16 cellular contexts compared by ENCODE assay signal in genomic region chr6:447381-448165, GRCh38. TPM values are rescaled to one million over a fixed set of nuclear protein-coding genes. Genes with fewer than 3 reads are reported as not detected.
DNase-seq lines count a peak whose midpoint lies in the region; ATAC-seq and TF ChIP-seq lines count a peak whose summit lies in the region.
"Had no signal": no experiment of that assay in that cellular context is flagged by ENCODE, and none has a peak within 500 bp of the region (broad histone marks: within the 10 kb centered on the region; RNA-seq: fewer than 3 reads in every experiment).

No MANE protein-coding gene starts in this region.

- peak overlapping the region; percentile 69 to 91 for H3K27ac Mint-ChIP-seq in effector memory CD8-positive, alpha-beta T cell

- no peaks in the 10 kb centered on the region for H3K9me2 ChIP-seq in OCI-LY7 (ENCODE audit: insufficient read depth, low read length)

- no peaks in the 10 kb centered on the region for H3K27me3 Mint-ChIP-seq in effector memory CD8-positive, alpha-beta T cell

- peak; percentile 6 for ATAC-seq in effector memory CD8-positive, alpha-beta T cell (replicated peaks)
- no peak for ATAC-seq in GM19035 (IDR thresholded peaks at IDR 0.05; ENCODE audit: unreplicated experiment)

- TF ChIP-seq CTCF in OCI-LY7 (conservative IDR thresholded peaks at IDR 0.05; ENCODE audit: low read length), result no peak

- H3K9me3 Mint-ChIP-seq in effector memory CD8-positive, alpha-beta T cell, result no peaks in the 10 kb centered on the region
- H3K9me3 Mint-ChIP-seq: immature natural killer cell had no signal

- H3K36me3 Mint-ChIP-seq in effector memory CD8-positive, alpha-beta T cell (ENCODE audit: insufficient read depth), result peaks cover 10% of the 10 kb centered on the region
- H3K36me3 Mint-ChIP-seq: immature natural killer cell had no signal

- H3K27ac ChIP-seq in OCI-LY7 (ENCODE audit: low read depth, low read length, poor library complexity, severe bottlenecking), result no peak overlapping the region
- H3K27ac ChIP-seq: PC-9, right lobe of liver, stomach had no signal

- no TSS peak for BruUV-seq in OCI-LY7 (replicated peaks; lab: Mats Ljungman, UMichigan)

- no peaks in the 10 kb centered on the region for H3K36me3 ChIP-seq in OCI-LY7 (ENCODE audit: insufficient read depth, low read length)
- H3K36me3 ChIP-seq: right lobe of liver, stomach had no signal

- CTCF ChIA-PET in OCI-LY7 (lab: Charles Lee; ENCODE audit: unreplicated experiment), result no interaction called here

- 0 out of 2 replicates have a peak overlapping the region, but pooled peaks have one; percentile 17 for H2AFZ ChIP-seq in OCI-LY7 (ENCODE audit: low read length)
- H2AFZ ChIP-seq: PC-9 had no signal

- H3K4me2 ChIP-seq in OCI-LY7 (ENCODE audit: low read length), result no peak overlapping the region
- H3K4me2 ChIP-seq: PC-9 had no signal

- H3K4me1 ChIP-seq in OCI-LY7 (ENCODE audit: insufficient read depth, low read length, poor library complexity, severe bottlenecking), result no peaks in the 10 kb centered on the region
- H3K4me1 ChIP-seq: right lobe of liver, stomach had no signal

- DNase-seq in OCI-LY7 (ENCODE audit: low spot score) (no peak), ecto neural progenitor cell (ENCODE audit: low spot score) (no peak), Ammon's horn (ENCODE audit: low spot score) (no peak)
- peak; percentile 52 for DNase-seq in activated CD8-positive, alpha-beta memory T cell treated with anti-CD3 and anti-CD28 coated beads, Interleukin-2, amount 50 U/mL, for 4 hours
- no peak for DNase-seq in effector memory CD8-positive, alpha-beta T cell
- DNase-seq in stimulated activated CD8-positive, alpha-beta memory T cell treated with anti-CD3 and anti-CD28 coated beads, Interleukin-15, amount 100 ng/mL, for 48 hours (ENCODE audit: low read depth in 2 of 2), result peak; percentile 44 to 50
- no peak for DNase-seq in effector CD4-positive, alpha-beta T cell
- DNase-seq: foreskin fibroblast, NCI-H2171, PC-9, right lobe of liver, stomach, T1000 had no signal

- no peaks in the 10 kb centered on the region for H3K79me2 ChIP-seq in OCI-LY7 (ENCODE audit: insufficient read depth, low read depth, low read length)

- no peaks in the 10 kb centered on the region for H3K9me3 ChIP-seq in OCI-LY7 (ENCODE audit: low read length)
- H3K9me3 ChIP-seq: right lobe of liver, stomach had no signal

- H3K4me3 ChIP-seq in OCI-LY7 (ENCODE audit: low read depth, low read length, poor library complexity, severe bottlenecking), result no peak overlapping the region
- H3K4me3 ChIP-seq: PC-9, right lobe of liver had no signal

- H3K4me3 Mint-ChIP-seq in effector memory CD8-positive, alpha-beta T cell, result peak overlapping the region; percentile 75 to 80

- POLR2A ChIA-PET in OCI-LY7 (lab: Charles Lee), result no interaction called here

- H4K20me1 ChIP-seq in OCI-LY7 (ENCODE audit: insufficient read depth, low read length), result no peaks in the 10 kb centered on the region

- intact Hi-C loops in OCI-LY7 (cut with micrococcal nuclease; ENCODE audit: unreplicated experiment), result no loop called here

- peaks cover 26 to 33% of the 10 kb centered on the region in 2 donors for H3K4me1 Mint-ChIP-seq in effector memory CD8-positive, alpha-beta T cell (ENCODE audit: low read depth in 2 of 2)

RNA-seq across cellular contexts. Expression of gene IRF4, which starts 56.0 kb away (rescaled TPM):
- total RNA-seq in OCI-LY7 (2014; rRNA removed; shearing (Covaris generic)), result 143 and 189 TPM in 2 replicates
- total RNA-seq in OCI-LY7 (2022), result 281 and 291 TPM in 2 replicates
- total RNA-seq: dermis blood vessel endothelial cell, PC-9 had no signal

Comparison
In these comparisons a context has a peak if more than half of its experiments do, and no peak if none do; other contexts are left out.
1. DNase-seq: peak in activated CD8-positive, alpha-beta memory T cell treated with anti-CD3 and anti-CD28 coated beads, Interleukin-2, amount 50 U/mL, for 4 hours (single experiment) and stimulated activated CD8-positive, alpha-beta memory T cell treated with anti-CD3 and anti-CD28 coated beads, Interleukin-15, amount 100 ng/mL, for 48 hours (2 of 2); none in OCI-LY7 (single experiment), effector memory CD8-positive, alpha-beta T cell (0 of 3), effector CD4-positive, alpha-beta T cell (single experiment), ecto neural progenitor cell (single experiment) and Ammon's horn (single experiment).